ENCODE assay signal across 16 cellular contexts in the genomic region with DNA sequence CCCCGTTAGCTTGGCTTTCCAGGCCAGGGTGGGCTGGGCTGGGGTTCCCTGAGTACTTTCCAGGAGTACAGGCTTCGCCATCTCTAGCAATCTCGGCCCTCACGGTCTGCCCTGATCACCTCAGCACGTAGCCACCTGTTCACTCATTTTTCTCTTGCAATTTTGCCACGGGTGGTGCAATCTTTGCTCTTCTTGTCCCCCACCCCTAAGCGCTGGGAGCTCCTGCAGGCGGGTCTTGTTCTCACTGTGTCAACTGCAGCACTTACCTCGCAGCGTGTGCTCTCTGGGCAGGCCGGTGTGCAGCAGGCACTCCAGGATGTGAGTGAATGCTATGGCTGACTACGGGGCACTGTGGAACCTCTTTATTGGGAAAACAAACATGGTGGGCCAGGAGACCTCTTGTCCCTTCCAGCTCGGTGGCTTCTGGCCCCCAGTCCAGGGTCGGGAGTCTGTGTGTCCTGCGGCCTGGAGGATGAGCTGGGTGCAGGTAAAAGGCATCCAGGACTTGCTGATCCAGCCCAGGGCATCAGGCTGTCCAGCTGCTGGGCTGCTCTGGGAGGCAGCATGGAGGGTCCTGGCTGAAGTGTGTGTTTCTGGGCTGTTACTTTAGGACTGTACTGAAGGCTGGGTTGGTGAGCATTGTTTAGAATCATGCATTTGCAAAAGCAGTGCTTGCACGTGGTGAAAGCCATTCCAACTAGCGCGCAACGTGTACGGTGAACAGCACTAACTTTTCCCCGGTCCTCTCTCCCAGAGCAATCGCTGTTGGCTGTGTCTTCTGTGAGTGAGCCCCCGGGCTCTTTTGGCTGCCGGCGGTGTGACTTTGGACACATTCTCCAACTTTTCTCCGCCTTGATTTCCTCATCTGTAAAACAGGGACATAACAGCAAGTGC. TPM values are rescaled to one million over a fixed set of nuclear protein-coding genes. Genes with fewer than 3 reads are reported as not detected.
DNase-seq lines count a peak whose midpoint lies in the region; ATAC-seq and TF ChIP-seq lines count a peak whose summit lies in the region.
"Had no signal": no experiment of that assay in that cellular context is flagged by ENCODE, and none has a peak within 500 bp of the region (broad histone marks: within the 10 kb centered on the region; RNA-seq: fewer than 3 reads in every experiment).

No MANE protein-coding gene starts in this region.

- H3K9me3 Mint-ChIP-seq in activated CD8-positive, alpha-beta memory T cell treated with anti-CD3 and anti-CD28 coated beads, Interleukin-2, amount 10 ng/mL, durations not matched to agents 7 days and 5 days (ENCODE audit: low read depth) = no peaks in the 10 kb centered on the region
- no peaks in the 10 kb centered on the region for H3K9me3 Mint-ChIP-seq in WTC11
- H3K9me3 Mint-ChIP-seq: activated T-helper 2 cell treated with anti-CD3 and anti-CD28 coated beads, Interferon-gamma antibody, Interleukin-2, Interleukin-4, amounts not matched to agents 10 μg/mL and 5 μg/mL and 100 μg/mL, durations not matched to agents 14 hours and 24 hours and 36 hours had no signal

- ATAC-seq in activated CD8-positive, alpha-beta memory T cell treated with anti-CD3 and anti-CD28 coated beads, Interleukin-2, amount 10 ng/mL, durations not matched to agents 7 days and 5 days = no peak
- ATAC-seq in WTC11 (no peak), GM18511 (IDR thresholded peaks at IDR 0.05; ENCODE audit: unreplicated experiment) (no peak)

- no peaks in the 10 kb centered on the region for H3K36me3 Mint-ChIP-seq in activated CD8-positive, alpha-beta memory T cell treated with anti-CD3 and anti-CD28 coated beads, Interleukin-2, amount 10 ng/mL, durations not matched to agents 7 days and 5 days
- no peaks in the 10 kb centered on the region for H3K36me3 Mint-ChIP-seq in WTC11

- peaks cover 0 to 24% (median 9%) of the 10 kb centered on the region in 4 donors for H3K4me1 ChIP-seq in tibial artery
- peaks cover 7 to 18% of the 10 kb centered on the region in 2 experiments; a peak in 1 of 4 replicates for H3K4me1 ChIP-seq in SK-N-SH (ENCODE audit: control insufficient read depth in 1 of 2, insufficient read depth in 2 of 2, low read depth in 1 of 2, low read length in 1 of 2)

- H2AFZ ChIP-seq in SK-N-SH (ENCODE audit: low read depth) = no peak overlapping the region
- H2AFZ ChIP-seq: hepatocyte had no signal

- H3K4me3 ChIP-seq in tibial artery = no peak overlapping the region
- H3K4me3 ChIP-seq in SK-N-SH (ENCODE audit: low read depth in 2 of 2, low read length in 1 of 2) = no peak overlapping the region
- H3K4me3 ChIP-seq: hepatocyte, lower lobe of right lung, thyroid gland had no signal

- TF ChIP-seq CTCF in WTC11 (IDR thresholded peaks at IDR 0.05) (no peak), tibial artery (IDR thresholded peaks at IDR 0.05) (no peak), SK-N-SH (IDR thresholded peaks at IDR 0.05) (no peak)

- intact Hi-C loops in tibial artery (cut with DNase I; ENCODE audit: low total_unique reads) = loop anchor here (5.0 kb wide), 1 partner anchor 599 kb away; the partner anchor contains the start of gene FBRSL1

- no peak for TF ChIP-seq RAD21 in SK-N-SH (IDR thresholded peaks at IDR 0.05; ENCODE audit: low read length)

- H3K4me3 Mint-ChIP-seq in activated CD8-positive, alpha-beta memory T cell treated with anti-CD3 and anti-CD28 coated beads, Interleukin-2, amount 10 ng/mL, durations not matched to agents 7 days and 5 days = peak overlapping the region; percentile 32
- no peak overlapping the region for H3K4me3 Mint-ChIP-seq in WTC11

- no peak overlapping the region for H3K9ac ChIP-seq in SK-N-SH

- H3K27ac ChIP-seq in tibial artery = peak overlapping the region; percentile 95 to 98
- no peak overlapping the region for H3K27ac ChIP-seq in SK-N-SH (ENCODE audit: low read depth in 2 of 2, low read length in 1 of 2)
- H3K27ac ChIP-seq: hepatocyte, lower lobe of right lung, thyroid gland had no signal

- H3K9me3 ChIP-seq in tibial artery = no peaks in the 10 kb centered on the region
- H3K9me3 ChIP-seq in SK-N-SH = no peaks in the 10 kb centered on the region
- H3K9me3 ChIP-seq: breast epithelium, lower lobe of right lung, thyroid gland had no signal

- no peak overlapping the region for H3K27ac Mint-ChIP-seq in activated CD8-positive, alpha-beta memory T cell treated with anti-CD3 and anti-CD28 coated beads, Interleukin-2, amount 10 ng/mL, durations not matched to agents 7 days and 5 days
- no peak overlapping the region for H3K27ac Mint-ChIP-seq in WTC11
- H3K27ac Mint-ChIP-seq: activated T-helper 2 cell treated with anti-CD3 and anti-CD28 coated beads, Interferon-gamma antibody, Interleukin-2, Interleukin-4, amounts not matched to agents 10 μg/mL and 5 μg/mL and 100 μg/mL, durations not matched to agents 14 hours and 24 hours and 36 hours had no signal

- POLR2A ChIA-PET in WTC11 (lab: Charles Lee) = interaction anchor here (0.6 to 0.7 kb wide), 3 partner anchors 25 to 182 kb away, joined by 3 to 4 read pairs (median 3); partner anchors contain the start of genes EP400 and SFSWAP
- POLR2A ChIA-PET in SK-N-SH (lab: Yijun Ruan, JAX) = no interaction called here

- no peak overlapping the region for H3K4me2 ChIP-seq in SK-N-SH

- H3K79me2 ChIP-seq in SK-N-SH (ENCODE audit: insufficient read depth) = peaks cover 18% of the 10 kb centered on the region

- 82% methylated on average over 25 of the region's 26 CpGs for WGBS in SK-N-SH (ENCODE audit: low lambda C conversion rate)

- peaks cover 8% of the 10 kb centered on the region for H4K20me1 ChIP-seq in SK-N-SH (ENCODE audit: insufficient read depth)

- no peak for TF ChIP-seq EP300 in SK-N-SH (IDR thresholded peaks at IDR 0.05; ENCODE audit: borderline replicate concordance in 1 of 2, low read depth in 1 of 2, low read length in 1 of 2)

- peaks cover 13% of the 10 kb centered on the region for H3K27me3 Mint-ChIP-seq in activated CD8-positive, alpha-beta memory T cell treated with anti-CD3 and anti-CD28 coated beads, Interleukin-2, amount 10 ng/mL, durations not matched to agents 7 days and 5 days
- H3K27me3 Mint-ChIP-seq in WTC11 (ENCODE audit: low read depth) = peaks cover 11% of the 10 kb centered on the region; the same call in 1 of the 2 replicates

- H3K36me3 ChIP-seq in tibial artery (peaks cover 0 to 13% (median 12%) of the 10 kb centered on the region in 3 donors), SK-N-SH (replicated peaks in 1 of 2; ENCODE audit: control insufficient read depth in 1 of 2, insufficient read depth in 2 of 2, low read length in 1 of 2) (peaks cover 0 to 8% of the 10 kb centered on the region in 2 experiments)
- H3K36me3 ChIP-seq: breast epithelium had no signal

- H3K4me1 Mint-ChIP-seq in activated CD8-positive, alpha-beta memory T cell treated with anti-CD3 and anti-CD28 coated beads, Interleukin-2, amount 10 ng/mL, durations not matched to agents 7 days and 5 days = peaks cover 12% of the 10 kb centered on the region
- peaks cover 17% of the 10 kb centered on the region for H3K4me1 Mint-ChIP-seq in WTC11

- H3K9me2 ChIP-seq in SK-N-SH = no peaks in the 10 kb centered on the region

- peaks cover 2% of the 10 kb centered on the region for H3F3A ChIP-seq in SK-N-SH (replicated peaks; ENCODE audit: insufficient read depth)

- H3K27me3 ChIP-seq in tibial artery (no peaks in the 10 kb centered on the region), SK-N-SH (ENCODE audit: insufficient read depth) (no peaks in the 10 kb centered on the region)
- H3K27me3 ChIP-seq: breast epithelium, hepatocyte, thyroid gland had no signal

- no peak for DNase-seq in activated CD8-positive, alpha-beta memory T cell treated with anti-CD3 and anti-CD28 coated beads, Interleukin-2, amount 10 ng/mL, durations not matched to agents 7 days and 5 days
- no peak for DNase-seq in activated CD8-positive, alpha-beta memory T cell treated with anti-CD3 and anti-CD28 coated beads, Interleukin-2, amount 50 U/mL, for 4 hours
- DNase-seq in WTC11 (ENCODE audit: low spot score) (no peak), islet precursor cell (peak; percentile 68), tibial artery (no peak), foreskin melanocyte (no peak), SK-N-SH (no peak)
- DNase-seq: Karpas-422; lower lobe of right lung; NCI-H187; stimulated activated CD4-positive, alpha-beta T cell treated with anti-CD3 and anti-CD28 coated beads, Interleukin-12 subunit alpha, Interleukin-12 subunit beta, amount 100 ng/mL, for 4 hours; thyroid gland had no signal

- CTCF ChIA-PET in activated CD8-positive, alpha-beta memory T cell treated with anti-CD3 and anti-CD28 coated beads, Interleukin-2, amount 10 ng/mL, durations not matched to agents 7 days and 5 days (lab: Charles Lee) = no interaction called here
- CTCF ChIA-PET in WTC11 (lab: Charles Lee) (interaction anchor here (1.0 kb wide), 1 partner anchor 41 kb away, joined by 3 read pairs; no protein-coding TSS in a partner anchor), SK-N-SH (lab: Yijun Ruan, JAX) (no interaction called here)

TF ChIP-seq in WTC11, 78 proteins besides CTCF, POLR2A, EP300 and RAD21:
- TF ChIP-seq ZNF121 (CRISPR knock-in tag; IDR thresholded peaks at IDR 0.05) (no peak), GABPB1 (CRISPR knock-in tag; IDR thresholded peaks at IDR 0.05) (peak; percentile 69)
TF ChIP-seq in WTC11: peak in this region for 1.

TF ChIP-seq in SK-N-SH, 30 proteins besides CTCF, POLR2A, EP300 and RAD21 (continues in another document):
- no peak for TF ChIP-seq NFIC (IDR thresholded peaks at IDR 0.05; ENCODE audit: borderline replicate concordance)
- TF ChIP-seq, protein P1, sequence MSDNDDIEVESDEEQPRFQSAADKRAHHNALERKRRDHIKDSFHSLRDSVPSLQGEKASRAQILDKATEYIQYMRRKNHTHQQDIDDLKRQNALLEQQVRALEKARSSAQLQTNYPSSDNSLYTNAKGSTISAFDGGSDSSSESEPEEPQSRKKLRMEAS (IDR thresholded peaks at IDR 0.05; ENCODE audit: low read depth) = no peak

RNA-seq across cellular contexts. Expression of gene ULK1, which starts 1.5 kb away (rescaled TPM):
- 10 to 100 TPM; 20.2 to 24.4 TPM for total RNA-seq in activated CD8-positive, alpha-beta memory T cell treated with anti-CD3 and anti-CD28 coated beads, Interleukin-2, amount 10 ng/mL, durations not matched to agents 7 days and 5 days
- 55.5 to 67.8 TPM (median 62.5 TPM) in 3 replicates for total RNA-seq in WTC11 (2021)
- 6.0 and 10.7 TPM in 2 replicates for polyA plus RNA-seq in SK-N-SH (2012; rRNA removed)
- polyA plus RNA-seq in SK-N-SH (2012; cell fraction: cytosol; rRNA removed) = 4.0 and 5.9 TPM in 2 replicates
- 56.6 and 64.4 TPM in 2 replicates for polyA plus RNA-seq in SK-N-SH (2012; cell fraction: nucleus; rRNA removed)

RNA-seq across cellular contexts. Expression of gene PUS1, which starts 36.1 kb away (rescaled TPM):
- total RNA-seq in activated CD8-positive, alpha-beta memory T cell treated with anti-CD3 and anti-CD28 coated beads, Interleukin-2, amount 10 ng/mL, durations not matched to agents 7 days and 5 days = 10 to 100 TPM; 64.2 to 69.3 TPM
- 76.2 to 97.4 TPM (median 85.2 TPM) in 3 replicates for total RNA-seq in WTC11 (2021)
- 52.1 and 53.1 TPM in 2 replicates for polyA plus RNA-seq in SK-N-SH (2012; rRNA removed)
- polyA plus RNA-seq in SK-N-SH (2012; cell fraction: cytosol; rRNA removed) = 25.7 and 36.2 TPM in 2 replicates
- 101 and 115 TPM in 2 replicates for polyA plus RNA-seq in SK-N-SH (2012; cell fraction: nucleus; rRNA removed)

RNA-seq across cellular contexts. Expression of gene EP400, which starts 56.8 kb away (rescaled TPM):
- 10 to 100 TPM; 54.1 to 68.0 TPM for total RNA-seq in activated CD8-positive, alpha-beta memory T cell treated with anti-CD3 and anti-CD28 coated beads, Interleukin-2, amount 10 ng/mL, durations not matched to agents 7 days and 5 days
- total RNA-seq in WTC11 (2021) = 73.0 to 76.7 TPM (median 75.8 TPM) in 3 replicates
- polyA plus RNA-seq in SK-N-SH (2012; rRNA removed) = 5.4 and 7.0 TPM in 2 replicates
- polyA plus RNA-seq in SK-N-SH (2012; cell fraction: cytosol; rRNA removed) = 8.4 and 9.4 TPM in 2 replicates
- polyA plus RNA-seq in SK-N-SH (2012; cell fraction: nucleus; rRNA removed) = 33.1 and 41.9 TPM in 2 replicates

Comparison
In these comparisons a context has a peak if more than half of its experiments do, and no peak if none do; other contexts are left out.
1. H3K27ac ChIP-seq: peak in tibial artery (2 of 2); none in SK-N-SH (0 of 2).